Comparison of ENCODE assay signal across 12 cellular contexts in the genomic region with DNA sequence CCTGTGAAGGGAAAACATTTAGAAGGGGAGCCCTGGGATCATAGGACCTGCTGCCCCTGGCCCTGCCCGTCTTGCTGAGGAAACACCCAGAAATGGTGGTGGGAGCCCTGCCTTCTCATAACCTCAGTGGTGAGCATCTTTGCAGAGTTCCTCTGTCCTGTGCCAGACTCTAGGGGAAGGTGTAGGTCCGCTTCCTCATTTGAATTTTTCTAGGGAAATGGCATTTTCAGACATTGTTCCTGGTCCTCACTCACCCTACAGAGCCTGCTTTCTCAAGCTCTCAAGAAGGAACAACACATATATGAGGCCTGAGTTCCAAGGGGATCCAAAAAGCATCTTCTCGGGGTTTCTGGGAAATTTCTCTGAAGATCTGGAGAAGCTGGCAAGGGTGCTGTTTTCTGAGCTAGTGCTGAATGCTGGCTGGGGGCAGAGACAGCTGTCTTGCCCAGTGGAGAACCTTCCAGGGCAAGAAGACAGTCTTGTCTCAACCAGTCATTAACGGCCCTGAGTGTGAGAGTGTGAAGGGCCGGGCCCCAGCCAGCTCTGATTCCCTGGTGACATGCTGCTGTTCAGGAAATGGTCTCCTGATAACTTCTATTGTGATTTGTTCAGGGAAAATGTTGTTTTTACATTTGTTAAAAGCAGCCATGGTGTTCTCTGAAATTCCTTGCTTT. TPM values are rescaled to one million over a fixed set of nuclear protein-coding genes. Genes with fewer than 3 reads are reported as not detected.
DNase-seq lines count a peak whose midpoint lies in the region; ATAC-seq and TF ChIP-seq lines count a peak whose summit lies in the region.
"Had no signal": no experiment of that assay in that cellular context is flagged by ENCODE, and none has a peak within 500 bp of the region (broad histone marks: within the 10 kb centered on the region; RNA-seq: fewer than 3 reads in every experiment).

No MANE protein-coding gene starts in this region.

- 27 to 55% (median 36%) methylated on average over 5 of the region's 5 CpGs for WGBS in spleen, 5 donors

- H3K9me3 Mint-ChIP-seq in nephron progenitor cell, result peaks cover 7% of the 10 kb centered on the region
- H3K9me3 Mint-ChIP-seq: CD8-positive, alpha-beta T cell had no signal

- TF ChIP-seq POLR2A in spleen (IDR thresholded peaks at IDR 0.05), result no peak

- peaks cover 29% of the 10 kb centered on the region for H3K27me3 Mint-ChIP-seq in nephron progenitor cell (ENCODE audit: low read depth, poor library complexity)

- no peak overlapping the region for H3K9ac ChIP-seq in adipocyte (ENCODE audit: low read length)

- DNase-seq in adipocyte (ENCODE audit: low read depth), result peak; percentile 9
- peak; percentile 70 for DNase-seq in right atrium auricular region (ENCODE audit: low spot score)
- DNase-seq in spleen, result no peak
- DNase-seq in NCI-H774 (lab: John Stamatoyannopoulos, UW), result no peak
- no peak for DNase-seq in nephron progenitor cell
- DNase-seq in NCI-H524 (lab: John Stamatoyannopoulos, UW), result no peak
- DNase-seq: CD8-positive, alpha-beta T cell; naive thymus-derived CD8-positive, alpha-beta T cell; NCI-H2171 treated with DMSO at 0.1 percent for 48 hours had no signal

- no peak for TF ChIP-seq CTCF in HEK293 (tag by site-specific recombination; IDR thresholded peaks at IDR 0.05)
- TF ChIP-seq CTCF in right atrium auricular region (IDR thresholded peaks at IDR 0.05), result no peak
- TF ChIP-seq CTCF in spleen (IDR thresholded peaks at IDR 0.05 in 8 of 11, conservative IDR thresholded peaks at IDR 0.05 in 3 of 11), result no peak
- no peak for TF ChIP-seq CTCF in nephron progenitor cell (IDR thresholded peaks at IDR 0.05)

- intact Hi-C loops in spleen (cut with DNase I; ENCODE audit: low total_unique reads), result no loop called here

- H3K36me3 Mint-ChIP-seq in nephron progenitor cell (ENCODE audit: low read depth), result peaks cover 22% of the 10 kb centered on the region
- H3K36me3 Mint-ChIP-seq: CD8-positive, alpha-beta T cell; naive thymus-derived CD8-positive, alpha-beta T cell had no signal

- H3K27ac ChIP-seq in HEK293 (ENCODE audit: extremely low read depth, low read depth, low read length) (no peak overlapping the region), right atrium auricular region (peak overlapping the region; percentile 73 to 88), spleen (peak overlapping the region in 6 of 8 donors; percentile 9 to 87 (median 52))
- H3K27ac ChIP-seq: RWPE1 had no signal

- H3K27me3 ChIP-seq in adipocyte (replicated peaks; ENCODE audit: control insufficient read depth, insufficient read depth, low read length), result peaks cover 37% of the 10 kb centered on the region
- H3K27me3 ChIP-seq in right atrium auricular region, result no peaks in the 10 kb centered on the region
- H3K27me3 ChIP-seq in spleen (replicated peaks in 1 of 7), result peaks cover 0 to 55% (median 7%) of the 10 kb centered on the region in 7 donors

- POLR2A ChIA-PET in HEK293 (lab: Yijun Ruan, JAX), result no interaction called here

- no peaks in the 10 kb centered on the region for H3K4me1 ChIP-seq in HEK293 (ENCODE audit: control insufficient read depth, insufficient read depth, low read length)
- H3K4me1 ChIP-seq in adipocyte (ENCODE audit: control insufficient read depth, insufficient read depth, low read length), result peaks cover 26% of the 10 kb centered on the region
- H3K4me1 ChIP-seq in right atrium auricular region, result peaks cover 0 to 74% of the 10 kb centered on the region in 2 donors
- H3K4me1 ChIP-seq in spleen, result peaks cover 11 to 65% (median 57%) of the 10 kb centered on the region in 6 donors

- ATAC-seq in GM18858 (IDR thresholded peaks at IDR 0.05; ENCODE audit: unreplicated experiment), result no peak
- ATAC-seq: CD8-positive, alpha-beta T cell; naive thymus-derived CD8-positive, alpha-beta T cell had no signal

- H3K27ac Mint-ChIP-seq in nephron progenitor cell, result no peak overlapping the region
- H3K27ac Mint-ChIP-seq: CD8-positive, alpha-beta T cell; naive thymus-derived CD8-positive, alpha-beta T cell had no signal

- H3K4me3 ChIP-seq in HEK293 (ENCODE audit: low read depth, low read length), result no peak overlapping the region
- H3K4me3 ChIP-seq in adipocyte (ENCODE audit: low read length), result no peak overlapping the region
- H3K4me3 ChIP-seq in right atrium auricular region, result no peak overlapping the region
- H3K4me3 ChIP-seq in spleen, result no peak overlapping the region

- H3K36me3 ChIP-seq in HEK293 (ENCODE audit: control insufficient read depth in 2 of 2, insufficient read depth in 1 of 2, low read length in 2 of 2), result no peaks in the 10 kb centered on the region
- H3K36me3 ChIP-seq in adipocyte (ENCODE audit: control insufficient read depth, insufficient read depth, low read length, severe bottlenecking), result no peaks in the 10 kb centered on the region
- H3K36me3 ChIP-seq in right atrium auricular region, result no peaks in the 10 kb centered on the region
- H3K36me3 ChIP-seq in spleen, result no peaks in the 10 kb centered on the region

- peaks cover 67% of the 10 kb centered on the region for H3K4me1 Mint-ChIP-seq in nephron progenitor cell

- H3K4me3 Mint-ChIP-seq in nephron progenitor cell, result no peak overlapping the region
- H3K4me3 Mint-ChIP-seq: CD8-positive, alpha-beta T cell; naive thymus-derived CD8-positive, alpha-beta T cell had no signal

- CTCF ChIA-PET in HEK293 (lab: Yijun Ruan, JAX), result no interaction called here

- H3K9me3 ChIP-seq in HEK293 (ENCODE audit: control insufficient read depth, insufficient read depth, low read depth, low read length) (no peaks in the 10 kb centered on the region), adipocyte (ENCODE audit: control insufficient read depth, low read length) (no peaks in the 10 kb centered on the region), right atrium auricular region (no peaks in the 10 kb centered on the region), spleen (peaks cover 0 to 3% (median 0%) of the 10 kb centered on the region in 8 donors)

TF ChIP-seq in HEK293, 187 proteins besides CTCF, POLR2A, EP300 and RAD21 (continues in another document):
- TF ChIP-seq, protein P1, sequence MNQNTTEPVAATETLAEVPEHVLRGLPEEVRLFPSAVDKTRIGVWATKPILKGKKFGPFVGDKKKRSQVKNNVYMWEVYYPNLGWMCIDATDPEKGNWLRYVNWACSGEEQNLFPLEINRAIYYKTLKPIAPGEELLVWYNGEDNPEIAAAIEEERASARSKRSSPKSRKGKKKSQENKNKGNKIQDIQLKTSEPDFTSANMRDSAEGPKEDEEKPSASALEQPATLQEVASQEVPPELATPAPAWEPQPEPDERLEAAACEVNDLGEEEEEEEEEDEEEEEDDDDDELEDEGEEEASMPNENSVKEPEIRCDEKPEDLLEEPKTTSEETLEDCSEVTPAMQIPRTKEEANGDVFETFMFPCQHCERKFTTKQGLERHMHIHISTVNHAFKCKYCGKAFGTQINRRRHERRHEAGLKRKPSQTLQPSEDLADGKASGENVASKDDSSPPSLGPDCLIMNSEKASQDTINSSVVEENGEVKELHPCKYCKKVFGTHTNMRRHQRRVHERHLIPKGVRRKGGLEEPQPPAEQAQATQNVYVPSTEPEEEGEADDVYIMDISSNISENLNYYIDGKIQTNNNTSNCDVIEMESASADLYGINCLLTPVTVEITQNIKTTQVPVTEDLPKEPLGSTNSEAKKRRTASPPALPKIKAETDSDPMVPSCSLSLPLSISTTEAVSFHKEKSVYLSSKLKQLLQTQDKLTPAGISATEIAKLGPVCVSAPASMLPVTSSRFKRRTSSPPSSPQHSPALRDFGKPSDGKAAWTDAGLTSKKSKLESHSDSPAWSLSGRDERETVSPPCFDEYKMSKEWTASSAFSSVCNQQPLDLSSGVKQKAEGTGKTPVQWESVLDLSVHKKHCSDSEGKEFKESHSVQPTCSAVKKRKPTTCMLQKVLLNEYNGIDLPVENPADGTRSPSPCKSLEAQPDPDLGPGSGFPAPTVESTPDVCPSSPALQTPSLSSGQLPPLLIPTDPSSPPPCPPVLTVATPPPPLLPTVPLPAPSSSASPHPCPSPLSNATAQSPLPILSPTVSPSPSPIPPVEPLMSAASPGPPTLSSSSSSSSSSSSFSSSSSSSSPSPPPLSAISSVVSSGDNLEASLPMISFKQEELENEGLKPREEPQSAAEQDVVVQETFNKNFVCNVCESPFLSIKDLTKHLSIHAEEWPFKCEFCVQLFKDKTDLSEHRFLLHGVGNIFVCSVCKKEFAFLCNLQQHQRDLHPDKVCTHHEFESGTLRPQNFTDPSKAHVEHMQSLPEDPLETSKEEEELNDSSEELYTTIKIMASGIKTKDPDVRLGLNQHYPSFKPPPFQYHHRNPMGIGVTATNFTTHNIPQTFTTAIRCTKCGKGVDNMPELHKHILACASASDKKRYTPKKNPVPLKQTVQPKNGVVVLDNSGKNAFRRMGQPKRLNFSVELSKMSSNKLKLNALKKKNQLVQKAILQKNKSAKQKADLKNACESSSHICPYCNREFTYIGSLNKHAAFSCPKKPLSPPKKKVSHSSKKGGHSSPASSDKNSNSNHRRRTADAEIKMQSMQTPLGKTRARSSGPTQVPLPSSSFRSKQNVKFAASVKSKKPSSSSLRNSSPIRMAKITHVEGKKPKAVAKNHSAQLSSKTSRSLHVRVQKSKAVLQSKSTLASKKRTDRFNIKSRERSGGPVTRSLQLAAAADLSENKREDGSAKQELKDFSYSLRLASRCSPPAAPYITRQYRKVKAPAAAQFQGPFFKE (tag by site-specific recombination; IDR thresholded peaks at IDR 0.05; ENCODE audit: borderline replicate concordance), result no peak
- TF ChIP-seq ZNF24 (tag by site-specific recombination; IDR thresholded peaks at IDR 0.05) (no peak), SALL2 (tag by site-specific recombination; IDR thresholded peaks at IDR 0.05; ENCODE audit: borderline replicate concordance) (no peak)

RNA-seq across cellular contexts. Expression of a gene that starts 5.6 kb away (rescaled TPM):
- total RNA-seq in right atrium auricular region (10 to 100 TPM; 14.9 to 30.8 TPM), spleen (100 to 1,000 TPM in 3 of 7 donors, 10 to 100 TPM in 4; 78.4 to 145 (median 93.1) TPM)
- polyA plus RNA-seq in spleen, result 1 to 10 TPM; 1.4 to 4.9 (median 2.7) TPM
- total RNA-seq: CD8-positive, alpha-beta T cell had no signal
- polyA plus RNA-seq: naive thymus-derived CD8-positive, alpha-beta T cell had no signal

Comparison
In these comparisons a context has a peak if more than half of its experiments do, and no peak if none do; other contexts are left out.
1. DNase-seq: peak in adipocyte (single experiment) and right atrium auricular region (single experiment); none in spleen (single experiment), NCI-H774 (single experiment), nephron progenitor cell (single experiment) and NCI-H524 (0 of 2).